Comparison of ENCODE assay signal across 2 cellular contexts in genomic region chr9:93185261-93186150, GRCh38.
TF ChIP-seq lines count a peak whose summit lies in the region.

No MANE protein-coding gene starts in this region.

TF ChIP-seq in HEK293, 187 proteins besides CTCF, POLR2A, EP300 and RAD21:
- TF ChIP-seq ZNF266 (tag by site-specific recombination; IDR thresholded peaks at IDR 0.05; ENCODE audit: low read depth): no peak
- peak; percentile 41 for TF ChIP-seq ZFHX2 (tag by site-specific recombination; conservative IDR thresholded peaks at IDR 0.05)

TF ChIP-seq in H1, 55 proteins besides CTCF, POLR2A, EP300 and RAD21:
- TF ChIP-seq HDAC6 (IDR thresholded peaks at IDR 0.05; ENCODE audit: low read depth, low read length) (no peak), PHF8 (conservative IDR thresholded peaks at IDR 0.05; ENCODE audit: low read depth, low read length) (peak; percentile 14; the same call in 1 of the 2 replicates), E2F6 (IDR thresholded peaks at IDR 0.05) (0 out of 2 replicates have a peak, but pooled peaks have one; percentile 11)
